In the genomic region with DNA sequence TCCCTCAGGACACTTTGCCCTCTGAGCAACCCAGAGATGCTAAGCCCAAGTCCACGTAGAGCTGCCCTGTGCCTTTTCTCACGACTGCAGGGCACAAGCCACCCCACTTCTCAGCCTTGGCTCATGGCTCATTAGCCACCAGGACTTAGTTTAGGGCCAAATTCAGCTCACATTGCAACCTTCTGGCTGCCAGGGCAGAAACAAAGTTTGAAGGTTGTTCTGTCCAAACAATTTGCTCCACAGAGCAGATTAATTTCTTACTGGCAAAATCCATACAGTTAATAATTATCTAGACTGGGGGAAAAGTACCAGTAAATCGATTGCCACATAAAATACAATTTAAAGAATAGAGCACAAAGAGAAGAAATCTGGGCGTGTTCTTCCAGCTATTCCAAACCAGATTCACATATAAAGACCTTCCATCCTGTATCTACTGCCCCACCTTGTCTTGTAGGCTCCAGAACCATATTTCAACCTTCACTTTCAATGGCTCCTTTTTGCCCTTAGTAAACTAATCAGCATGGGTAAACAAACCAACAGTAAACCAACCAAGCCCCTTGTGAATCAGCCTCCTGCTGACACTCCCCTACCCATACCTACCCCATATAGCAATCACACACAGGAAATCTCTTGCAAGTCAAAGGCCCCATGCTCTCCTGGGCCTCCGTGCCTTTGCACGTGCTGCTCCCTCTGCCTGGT, we compare ENCODE assay signal across 20 cellular contexts.
A peak's percentile ranks its signal among the peaks of the same experiment; 100 is the strongest.
DNase-seq lines count a peak whose midpoint lies in the region; TF ChIP-seq lines count a peak whose summit lies in the region.
"Had no signal": no experiment of that assay in that cellular context is flagged by ENCODE, and none has a peak within 500 bp of the region (broad histone marks: within the 10 kb centered on the region; RNA-seq: fewer than 3 reads in every experiment).

No MANE protein-coding gene starts in this region.

- no peak overlapping the region for H3K18ac ChIP-seq in mesenchymal stem cell (ENCODE audit: low read depth in 1 of 2, low read length in 2 of 2)

- H3K27me3 ChIP-seq in duodenal mucosa (ENCODE audit: control insufficient read depth in 1 of 2, insufficient read depth in 2 of 2, low read length in 2 of 2) (no peaks in the 10 kb centered on the region), mesenchymal stem cell (ENCODE audit: control insufficient read depth in 1 of 2, insufficient read depth in 1 of 2, low read length in 2 of 2) (peaks cover under 1 to 20% of the 10 kb centered on the region in 2 experiments), transverse colon (no peaks in the 10 kb centered on the region)
- H3K27me3 ChIP-seq: ascending aorta, testis had no signal

- no peak overlapping the region for H3K14ac ChIP-seq in mesenchymal stem cell (ENCODE audit: low read length in 2 of 2)

- no peak overlapping the region for H4K8ac ChIP-seq in mesenchymal stem cell (ENCODE audit: low read length)

- no peak for TF ChIP-seq EP300 in transverse colon (IDR thresholded peaks at IDR 0.05; ENCODE audit: low read depth)

- DNase-seq in mesenchymal stem cell, result no peak
- DNase-seq in transverse colon, result peak; percentile 71
- no peak for DNase-seq in SW480 (ENCODE audit: low spot score)
- no peak for DNase-seq in activated CD4-positive, alpha-beta T cell treated with anti-CD3 and anti-CD28 coated beads, Interleukin-2, amount 50 U/mL, for 1 hour
- DNase-seq in DMS53 treated with DMSO at 0.1 percent for 48 hours (lab: John Stamatoyannopoulos, UW; ENCODE audit: unreplicated experiment), result no peak
- no peak for DNase-seq in DMS 273 (lab: John Stamatoyannopoulos, UW; ENCODE audit: unreplicated experiment)
- DNase-seq: activated CD8-positive, alpha-beta T cell treated with anti-CD3 and anti-CD28 coated beads for 36 hours; activated naive CD4-positive, alpha-beta T cell treated with anti-CD3 and anti-CD28 coated beads, Interleukin-2, amount 10 ng/mL, durations not matched to agents 7 days and 5 days; activated T-cell treated with anti-CD3 and anti-CD28 coated beads, Interleukin-2, amount 50 U/mL, for 4 hours; H9; hippocampal formation; IMR-90; NCI-H1930; NCI-H524; stimulated activated CD4-positive, alpha-beta T cell treated with anti-CD3 and anti-CD28 coated beads, Interleukin-2, amount 100 ng/mL, for 48 hours; testis had no signal

- no peaks in the 10 kb centered on the region for H3K79me1 ChIP-seq in mesenchymal stem cell (replicated peaks; ENCODE audit: low read length, poor library complexity, severe bottlenecking)

- H3K36me3 ChIP-seq in duodenal mucosa (ENCODE audit: control insufficient read depth in 1 of 2, insufficient read depth in 2 of 2, low read length in 2 of 2) (no peaks in the 10 kb centered on the region), mesenchymal stem cell (ENCODE audit: control insufficient read depth in 1 of 2, insufficient read depth in 2 of 2, low read depth in 1 of 2, low read length in 2 of 2) (no peaks in the 10 kb centered on the region), transverse colon (no peaks in the 10 kb centered on the region)
- H3K36me3 ChIP-seq: ascending aorta had no signal

- H3K9ac ChIP-seq in duodenal mucosa (ENCODE audit: low read depth in 1 of 2, low read length in 2 of 2) (no peak overlapping the region), mesenchymal stem cell (ENCODE audit: low read length) (no peak overlapping the region)

- intact Hi-C loops in transverse colon (cut with DNase I; ENCODE audit: low total_unique reads), result no loop called here

- H3K4ac ChIP-seq in mesenchymal stem cell (ENCODE audit: low read depth in 1 of 2, low read length in 2 of 2), result no peak overlapping the region

- H3K9me3 ChIP-seq in duodenal mucosa (ENCODE audit: control insufficient read depth in 1 of 2, low read length in 2 of 2), result peaks cover 0 to 5% of the 10 kb centered on the region in 2 donors
- H3K9me3 ChIP-seq in mesenchymal stem cell (ENCODE audit: control insufficient read depth, low read length), result no peaks in the 10 kb centered on the region
- peaks cover 7 to 9% of the 10 kb centered on the region in 2 donors for H3K9me3 ChIP-seq in transverse colon
- H3K9me3 ChIP-seq: ascending aorta, testis had no signal

- no peak overlapping the region for H2BK15ac ChIP-seq in mesenchymal stem cell (ENCODE audit: low read depth, poor library complexity, severe bottlenecking)

- H2AK5ac ChIP-seq in mesenchymal stem cell (ENCODE audit: low read length, severe bottlenecking), result peak overlapping the region; percentile 5

- H2BK5ac ChIP-seq in mesenchymal stem cell (ENCODE audit: low read depth, low read length, poor library complexity, severe bottlenecking), result no peak overlapping the region

- H3K4me2 ChIP-seq in mesenchymal stem cell (ENCODE audit: low read length, poor library complexity, severe bottlenecking), result no peak overlapping the region

- no peaks in the 10 kb centered on the region for H3K27me3 Mint-ChIP-seq in IgD-negative memory B cell

- H4K91ac ChIP-seq in mesenchymal stem cell (ENCODE audit: low read length), result no peak overlapping the region

- H3K4me1 Mint-ChIP-seq in IgD-negative memory B cell, result peaks cover 43 to 66% (median 62%) of the 10 kb centered on the region in 3 donors
- H3K4me1 Mint-ChIP-seq: activated naive CD4-positive, alpha-beta T cell treated with anti-CD3 and anti-CD28 coated beads, Interleukin-2, amount 10 ng/mL, durations not matched to agents 7 days and 5 days; CD14-positive monocyte had no signal

- H3K9me3 Mint-ChIP-seq in IgD-negative memory B cell, result peaks cover 0 to 9% (median 0%) of the 10 kb centered on the region in 3 donors
- H3K9me3 Mint-ChIP-seq: activated naive CD4-positive, alpha-beta T cell treated with anti-CD3 and anti-CD28 coated beads, Interleukin-2, amount 10 ng/mL, durations not matched to agents 7 days and 5 days had no signal

- H3K23ac ChIP-seq in mesenchymal stem cell (ENCODE audit: low read length in 2 of 2), result no peak overlapping the region

- H3K27ac Mint-ChIP-seq in IgD-negative memory B cell, result peak overlapping the region in 1 of 3 donors; percentile 16
- H3K27ac Mint-ChIP-seq: activated CD8-positive, alpha-beta T cell treated with anti-CD3 and anti-CD28 coated beads for 36 hours; activated naive CD4-positive, alpha-beta T cell treated with anti-CD3 and anti-CD28 coated beads, Interleukin-2, amount 10 ng/mL, durations not matched to agents 7 days and 5 days; H9 had no signal

- no peak overlapping the region for H2BK120ac ChIP-seq in mesenchymal stem cell (ENCODE audit: low read depth, low read length)

- no peak overlapping the region for H3K4me3 ChIP-seq in duodenal mucosa (ENCODE audit: low read depth in 1 of 2, low read length in 2 of 2)
- H3K4me3 ChIP-seq in mesenchymal stem cell (ENCODE audit: insufficient read depth in 1 of 2, low read depth in 1 of 2, low read length in 2 of 2), result no peak overlapping the region
- no peak overlapping the region for H3K4me3 ChIP-seq in transverse colon
- H3K4me3 ChIP-seq: ascending aorta, testis had no signal

- H2AFZ ChIP-seq in mesenchymal stem cell (ENCODE audit: low read depth, low read length), result no peak overlapping the region

- peaks cover 9% of the 10 kb centered on the region for H3K36me3 Mint-ChIP-seq in IgD-negative memory B cell
- H3K36me3 Mint-ChIP-seq: activated naive CD4-positive, alpha-beta T cell treated with anti-CD3 and anti-CD28 coated beads, Interleukin-2, amount 10 ng/mL, durations not matched to agents 7 days and 5 days; CD14-positive monocyte had no signal

- no peak for TF ChIP-seq POLR2A in transverse colon (IDR thresholded peaks at IDR 0.05)

- H3K27ac ChIP-seq in duodenal mucosa (ENCODE audit: low read depth, low read length) (peak overlapping the region; percentile 54), mesenchymal stem cell (ENCODE audit: low read length, poor library complexity, severe bottlenecking) (peak overlapping the region; percentile 87), transverse colon (peak overlapping the region; percentile 61 to 84 (median 77))
- H3K27ac ChIP-seq: ascending aorta, testis had no signal

- 64% methylated on average over 6 of the region's 6 CpGs for WGBS in mesenchymal stem cell
- 42 to 48% methylated on average over 3 to 6 of the region's 6 CpGs for WGBS in transverse colon (ENCODE audit: low coverage in 1 of 2), 2 donors

- H3K4me3 Mint-ChIP-seq in IgD-negative memory B cell, result peak overlapping the region; percentile 80 to 97 (median 88)
- H3K4me3 Mint-ChIP-seq: activated CD8-positive, alpha-beta T cell treated with anti-CD3 and anti-CD28 coated beads for 36 hours; activated naive CD4-positive, alpha-beta T cell treated with anti-CD3 and anti-CD28 coated beads, Interleukin-2, amount 10 ng/mL, durations not matched to agents 7 days and 5 days; activated T-cell treated with anti-CD3 and anti-CD28 coated beads, Interleukin-2, amount 50 U/mL, for 4 hours; CD14-positive monocyte; H9 had no signal

- no peak for TF ChIP-seq CTCF in transverse colon (IDR thresholded peaks at IDR 0.05)

- no peak overlapping the region for H2BK12ac ChIP-seq in mesenchymal stem cell (ENCODE audit: low read length in 2 of 2)

- in situ Hi-C loops in transverse colon (cut with MboI; ENCODE audit: low pct_ligation_motif_present in 1 of 4, low pct_unique_long_range_greater_than_20kb in 1 of 4, low sequenced_read_pairs in 3 of 4), result no loop called here

- H3K4me1 ChIP-seq in duodenal mucosa (ENCODE audit: control insufficient read depth in 1 of 2, insufficient read depth in 2 of 2, low read length in 2 of 2) (peaks cover 20 to 35% of the 10 kb centered on the region in 2 donors), mesenchymal stem cell (ENCODE audit: control insufficient read depth, insufficient read depth, low read depth, low read length) (peaks cover 13% of the 10 kb centered on the region), transverse colon (peaks cover 0 to 39% (median 22%) of the 10 kb centered on the region in 4 donors)
- H3K4me1 ChIP-seq: testis had no signal
